Comparison of ENCODE assay signal across 27 cellular contexts in the genomic region with DNA sequence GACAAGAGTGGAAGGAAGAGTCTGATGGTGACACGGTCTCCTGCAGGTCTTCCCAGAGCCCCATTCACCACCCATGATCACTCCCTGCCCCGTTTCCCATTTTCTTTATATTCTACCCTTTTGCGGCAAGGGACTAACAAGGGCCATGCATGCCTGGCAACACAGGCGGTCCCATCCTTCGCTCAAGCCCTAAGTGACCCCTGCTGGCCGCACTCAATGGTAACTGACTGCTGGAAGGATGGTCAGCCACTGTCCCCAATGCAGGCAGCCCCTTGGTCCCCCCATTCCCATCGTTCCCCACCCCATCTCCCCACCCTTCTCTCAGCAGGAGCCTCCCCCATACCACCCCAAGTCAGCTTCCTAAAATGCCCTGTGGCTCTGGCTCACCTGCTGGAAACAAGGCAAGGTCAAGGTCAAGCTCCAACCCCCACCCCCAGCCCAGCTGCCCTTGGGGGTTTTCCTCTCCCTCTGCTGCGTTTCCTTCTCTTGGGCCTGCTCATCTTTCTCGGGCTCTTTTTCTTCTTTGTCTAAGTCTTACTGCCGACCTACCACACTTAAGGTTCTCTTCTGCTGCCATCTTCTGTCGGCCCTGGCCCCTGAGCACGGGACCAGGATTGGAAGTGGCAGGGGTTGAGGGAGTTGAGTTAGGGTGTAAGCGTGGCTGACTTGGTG.
DNase-seq lines count a peak whose midpoint lies in the region; ATAC-seq and TF ChIP-seq lines count a peak whose summit lies in the region.
"Had no signal": no experiment of that assay in that cellular context is flagged by ENCODE, and none has a peak within 500 bp of the region (broad histone marks: within the 10 kb centered on the region; RNA-seq: fewer than 3 reads in every experiment).

No MANE protein-coding gene starts in this region.

- POLR2A ChIA-PET in CD8-positive, alpha-beta T cell (lab: Charles Lee), result no interaction called here

- no peaks in the 10 kb centered on the region for H3K9me3 ChIP-seq in CD8-positive, alpha-beta T cell (ENCODE audit: low read length)
- H3K9me3 ChIP-seq in WERI-Rb-1 (ENCODE audit: severe bottlenecking) (peaks cover 5% of the 10 kb centered on the region), thyroid gland (no peaks in the 10 kb centered on the region)
- H3K9me3 ChIP-seq: colonic mucosa, pancreas, testis had no signal

- no peak for TF ChIP-seq CTCF in CD8-positive, alpha-beta T cell (IDR thresholded peaks at IDR 0.05)
- TF ChIP-seq CTCF in WERI-Rb-1 (IDR thresholded peaks at IDR 0.05; ENCODE audit: low read depth, low read length) (peak; percentile 56), thyroid gland (IDR thresholded peaks at IDR 0.05) (no peak)

- TF ChIP-seq POLR2A in thyroid gland (IDR thresholded peaks at IDR 0.05), result no peak

- H3K4me1 Mint-ChIP-seq in T-helper 2 cell treated with Interferon-gamma antibody and Interleukin-4, amounts not matched to agents 5 μg/mL and 100 μg/mL, for 36 hours (ENCODE audit: low read depth), result peaks cover 51% of the 10 kb centered on the region
- peaks cover 46% of the 10 kb centered on the region for H3K4me1 Mint-ChIP-seq in CD8-positive, alpha-beta T cell (ENCODE audit: low read depth)

- no peak overlapping the region for H3K4me3 Mint-ChIP-seq in T-helper 2 cell treated with Interferon-gamma antibody and Interleukin-4, amounts not matched to agents 5 μg/mL and 100 μg/mL, for 36 hours
- no peak overlapping the region for H3K4me3 Mint-ChIP-seq in CD8-positive, alpha-beta T cell
- H3K4me3 Mint-ChIP-seq: stimulated activated naive CD8-positive, alpha-beta T cell treated with anti-CD3 and anti-CD28 coated beads, Interleukin-15, Interleukin-2, amounts not matched to agents 100 ng/mL and 50 ng/mL, for 24 hours had no signal

- ATAC-seq in CD8-positive, alpha-beta T cell, result no peak
- ATAC-seq in GM18520 (IDR thresholded peaks at IDR 0.05; ENCODE audit: unreplicated experiment) (no peak), GM18502 (IDR thresholded peaks at IDR 0.05; ENCODE audit: poor library complexity, unreplicated experiment) (no peak)
- ATAC-seq: pancreas, PC-3 had no signal

- peaks cover 27% of the 10 kb centered on the region for H3K9me3 Mint-ChIP-seq in T-helper 2 cell treated with Interferon-gamma antibody and Interleukin-4, amounts not matched to agents 5 μg/mL and 100 μg/mL, for 36 hours
- H3K9me3 Mint-ChIP-seq in CD8-positive, alpha-beta T cell, result peaks cover 8% of the 10 kb centered on the region

- no peak overlapping the region for H3K27ac ChIP-seq in CD8-positive, alpha-beta T cell (ENCODE audit: low read depth, low read length)
- H3K27ac ChIP-seq in WERI-Rb-1 (no peak overlapping the region), thyroid gland (no peak overlapping the region)
- H3K27ac ChIP-seq: C4-2B, colonic mucosa, KMS-11, pancreas, testis, uterus had no signal

- intact Hi-C loops in CD8-positive, alpha-beta T cell (cut with DNase I, micrococcal nuclease), result no loop called here
- intact Hi-C loops in thyroid gland (cut with DNase I), result no loop called here

- no peaks in the 10 kb centered on the region for H3K36me3 ChIP-seq in CD8-positive, alpha-beta T cell (ENCODE audit: insufficient read depth, low read length)
- no peaks in the 10 kb centered on the region; the same call in 1 of the 2 replicates for H3K36me3 ChIP-seq in WERI-Rb-1
- H3K36me3 ChIP-seq in thyroid gland, result no peaks in the 10 kb centered on the region
- H3K36me3 ChIP-seq: colonic mucosa, pancreas, uterus had no signal

- DNase-seq in T-helper 2 cell treated with Interferon-gamma antibody and Interleukin-4, amounts not matched to agents 5 μg/mL and 100 μg/mL, for 36 hours (ENCODE audit: low spot score), result no peak
- no peak for DNase-seq in T-helper 2 cell
- no peak for DNase-seq in CD8-positive, alpha-beta T cell
- DNase-seq in WERI-Rb-1, result peak; percentile 44
- peak; percentile 49 for DNase-seq in iPS-NIHi7 (ENCODE audit: extremely low spot score)
- DNase-seq in thyroid gland, result no peak
- DNase-seq: 8988T; activated CD8-positive, alpha-beta memory T cell treated with anti-CD3 and anti-CD28 coated beads for 24 hours; activated naive CD4-positive, alpha-beta T cell; anterior cingulate cortex; colonic mucosa; effector CD4-positive, alpha-beta T cell; hippocampal formation; MM.1S; NCI-H2029; NCI-H524; NK-92 treated with Interleukin-12 subunit alpha and Interleukin-12 subunit beta, amount 100 ng/mL, for 24 hours; pancreas; PC-3; small intestine; testis; uterus had no signal

- CTCF ChIA-PET in CD8-positive, alpha-beta T cell (lab: Charles Lee), result interaction anchor here (0.8 kb wide), 1 partner anchor 11 kb away, joined by 4 read pairs; no protein-coding TSS in a partner anchor

- no peaks in the 10 kb centered on the region for H3K27me3 ChIP-seq in CD8-positive, alpha-beta T cell (ENCODE audit: insufficient read depth, low read length)
- H3K27me3 ChIP-seq in WERI-Rb-1 (ENCODE audit: insufficient read depth, low read depth, severe bottlenecking) (no peaks in the 10 kb centered on the region), thyroid gland (no peaks in the 10 kb centered on the region)
- H3K27me3 ChIP-seq: colonic mucosa, pancreas, testis, uterus had no signal

- H3K36me3 Mint-ChIP-seq in T-helper 2 cell treated with Interferon-gamma antibody and Interleukin-4, amounts not matched to agents 5 μg/mL and 100 μg/mL, for 36 hours (ENCODE audit: low read depth), result peaks cover 45% of the 10 kb centered on the region
- H3K36me3 Mint-ChIP-seq in CD8-positive, alpha-beta T cell, result peaks cover 2% of the 10 kb centered on the region

- H3K4me1 ChIP-seq in CD8-positive, alpha-beta T cell (ENCODE audit: insufficient read depth, low read length), result peaks cover 25% of the 10 kb centered on the region
- peaks cover 0 to 6% of the 10 kb centered on the region in 2 donors for H3K4me1 ChIP-seq in thyroid gland
- H3K4me1 ChIP-seq: colonic mucosa, pancreas, uterus had no signal

- 94% methylated on average over 13 of the region's 13 CpGs for WGBS in thyroid gland, 2 donors

- no peak overlapping the region for H3K4me3 ChIP-seq in CD8-positive, alpha-beta T cell (ENCODE audit: low read depth, low read length)
- H3K4me3 ChIP-seq in WERI-Rb-1 (ENCODE audit: low read depth, low read length) (no peak overlapping the region), thyroid gland (replicated peaks in 1 of 3) (no peak overlapping the region)
- H3K4me3 ChIP-seq: colonic mucosa, pancreas, testis, uterus had no signal

- peak overlapping the region; percentile 64 for H3K27ac Mint-ChIP-seq in T-helper 2 cell treated with Interferon-gamma antibody and Interleukin-4, amounts not matched to agents 5 μg/mL and 100 μg/mL, for 36 hours
- H3K27ac Mint-ChIP-seq in CD8-positive, alpha-beta T cell, result peak overlapping the region; percentile 8
- H3K27ac Mint-ChIP-seq: stimulated activated naive CD8-positive, alpha-beta T cell treated with anti-CD3 and anti-CD28 coated beads, Interleukin-15, Interleukin-2, amounts not matched to agents 100 ng/mL and 50 ng/mL, for 24 hours had no signal

- H3K27me3 Mint-ChIP-seq in T-helper 2 cell treated with Interferon-gamma antibody and Interleukin-4, amounts not matched to agents 5 μg/mL and 100 μg/mL, for 36 hours (ENCODE audit: low read depth), result no peaks in the 10 kb centered on the region
- no peaks in the 10 kb centered on the region for H3K27me3 Mint-ChIP-seq in CD8-positive, alpha-beta T cell (ENCODE audit: low read depth)
- H3K27me3 Mint-ChIP-seq: stimulated activated naive CD8-positive, alpha-beta T cell treated with anti-CD3 and anti-CD28 coated beads, Interleukin-15, Interleukin-2, amounts not matched to agents 100 ng/mL and 50 ng/mL, for 24 hours had no signal

Comparison
In these comparisons a context has a peak if more than half of its experiments do, and no peak if none do; other contexts are left out.
1. DNase-seq: peak in WERI-Rb-1 (single experiment) and iPS-NIHi7 (single experiment); none in T-helper 2 cell treated with Interferon-gamma antibody and Interleukin-4, amounts not matched to agents 5 μg/mL and 100 μg/mL, for 36 hours (single experiment), T-helper 2 cell (0 of 5), CD8-positive, alpha-beta T cell (0 of 7) and thyroid gland (0 of 2).